9 cellular contexts compared by ENCODE assay signal in the genomic region with DNA sequence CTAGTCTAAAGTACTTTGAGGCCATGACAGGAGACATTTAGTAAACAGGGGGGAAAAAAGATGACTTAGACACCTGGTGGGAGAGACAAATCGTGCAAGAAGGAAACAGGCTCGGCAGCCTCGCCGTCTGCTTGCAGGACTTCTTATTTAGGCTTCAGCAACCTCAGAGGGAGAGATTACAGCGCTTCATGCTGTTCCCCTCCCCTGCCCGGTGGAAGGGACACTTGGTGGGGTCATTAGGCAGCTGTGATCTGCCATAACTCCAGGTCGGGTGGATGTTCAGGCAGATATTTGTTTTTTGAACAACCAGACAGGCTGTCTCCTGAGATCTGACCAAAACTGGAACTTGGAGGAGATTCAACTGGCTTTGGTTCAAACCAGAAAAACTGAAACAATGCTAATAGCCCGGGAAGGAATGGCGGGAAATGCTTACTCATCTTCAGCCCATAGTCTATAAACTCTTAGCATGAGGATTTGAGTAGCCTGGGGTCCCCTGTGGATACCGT. TPM values are rescaled to one million over a fixed set of nuclear protein-coding genes. Genes with fewer than 3 reads are reported as not detected.
DNase-seq lines count a peak whose midpoint lies in the region; ATAC-seq, FAIRE-seq and TF ChIP-seq lines count a peak whose summit lies in the region.
"Had no signal": no experiment of that assay in that cellular context is flagged by ENCODE, and none has a peak within 500 bp of the region (broad histone marks: within the 10 kb centered on the region; RNA-seq: fewer than 3 reads in every experiment).

No MANE protein-coding gene starts in this region.

- FAIRE-seq in GM19239 (lab: Jason Lieb, UNC): no peak

- no peaks in the 10 kb centered on the region for H3K27me3 ChIP-seq in thoracic aorta (replicated peaks; ENCODE audit: insufficient read depth)
- H3K27me3 ChIP-seq: dorsolateral prefrontal cortex had no signal

- TF ChIP-seq CTCF in astrocyte of the cerebellum (IDR thresholded peaks at IDR 0.05; ENCODE audit: low read depth, low read length, missing control alignments): no peak
- TF ChIP-seq CTCF in thoracic aorta (IDR thresholded peaks at IDR 0.05): no peak

- no peak overlapping the region for H3K27ac ChIP-seq in thoracic aorta

- no peaks in the 10 kb centered on the region for H3K36me3 ChIP-seq in thoracic aorta

- no peak for ATAC-seq in thoracic aorta (ENCODE audit: insufficient number of reproducible peaks, low FRiP score, low read depth)
- ATAC-seq in GM19467 (IDR thresholded peaks at IDR 0.05; ENCODE audit: unreplicated experiment): no peak

- no peaks in the 10 kb centered on the region for H3K9me3 ChIP-seq in thoracic aorta

- DNase-seq in HT-29 (ENCODE audit: low spot score) (peak; percentile 31), astrocyte of the cerebellum (ENCODE audit: low read depth) (peak; percentile 95), kidney glomerular epithelial cell (lab: John Stamatoyannopoulos, UW) (peak; percentile 49), thoracic aorta (ENCODE audit: low spot score) (no peak), NCI-H2081 treated with DMSO at 0.1 percent for 48 hours (lab: John Stamatoyannopoulos, UW) (no peak), GM19239 (ENCODE audit: insufficient read length, low spot score) (no peak), HuH-7.5 (ENCODE audit: low spot score) (no peak)
- DNase-seq: dorsolateral prefrontal cortex had no signal

- H3K4me3 ChIP-seq in astrocyte of the cerebellum (ENCODE audit: low read depth, low read length) (no peak overlapping the region), thoracic aorta (peak overlapping the region; percentile 43)

- peaks cover 0 to 8% of the 10 kb centered on the region in 2 donors for H3K4me1 ChIP-seq in thoracic aorta (ENCODE audit: control insufficient read depth in 1 of 2, low read depth in 2 of 2)

- in situ Hi-C loops in astrocyte of the cerebellum (cut with HindIII; ENCODE audit: low sequenced_read_pairs): no loop called here

RNA-seq across cellular contexts. Expression of a gene that starts 38.1 kb away (rescaled TPM):
- total RNA-seq in HT-29 (2014; rRNA removed; shearing (Covaris generic)): not detected in 2 replicates
- total RNA-seq in thoracic aorta: under 1 TPM; 0.81 to 0.85 TPM

Comparison
In these comparisons a context has a peak if more than half of its experiments do, and no peak if none do; other contexts are left out.
1. DNase-seq: peak in HT-29 (single experiment), astrocyte of the cerebellum (single experiment) and kidney glomerular epithelial cell (single experiment); none in thoracic aorta (single experiment), NCI-H2081 treated with DMSO at 0.1 percent for 48 hours (single experiment), GM19239 (single experiment) and HuH-7.5 (single experiment).